8 cellular contexts compared by ENCODE assay signal in the genomic region with DNA sequence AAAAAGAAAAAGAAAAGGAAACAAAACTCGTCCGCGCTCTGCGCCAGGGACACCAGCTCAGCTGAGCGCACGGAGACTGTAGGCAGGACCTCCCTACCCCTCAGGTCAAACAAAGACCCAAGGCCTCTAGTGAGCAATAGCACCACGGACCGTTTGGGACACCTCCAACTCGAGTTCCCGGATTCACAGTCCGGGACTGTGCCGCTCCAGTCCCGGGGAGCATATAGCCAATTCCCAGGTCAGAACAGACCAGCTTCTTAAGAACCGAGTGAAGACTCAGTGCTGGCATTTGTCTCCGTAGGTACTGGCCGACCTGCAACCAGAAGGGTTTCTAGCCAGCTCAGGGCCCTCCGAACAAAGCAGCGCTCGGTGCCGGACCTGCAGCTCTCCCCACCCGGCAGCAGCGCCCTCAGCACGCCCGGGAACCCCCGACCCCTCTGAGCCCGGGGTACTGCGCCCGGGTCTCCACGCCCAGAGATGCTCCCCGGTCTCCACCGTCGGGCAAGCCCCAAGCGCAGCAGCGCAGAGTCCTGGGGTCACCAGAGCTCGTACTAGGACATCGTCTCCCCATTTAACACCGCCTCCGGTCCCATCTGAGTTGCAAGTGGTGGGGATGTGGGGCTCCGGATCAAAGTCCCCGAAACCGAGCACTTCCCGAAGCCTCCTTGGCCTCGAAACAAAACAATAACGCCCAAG. TPM values are rescaled to one million over a fixed set of nuclear protein-coding genes. Genes with fewer than 3 reads are reported as not detected.
DNase-seq lines count a peak whose midpoint lies in the region; ATAC-seq and TF ChIP-seq lines count a peak whose summit lies in the region.

No MANE protein-coding gene starts in this region.

- no peak for TF ChIP-seq POLR2A in ovary (IDR thresholded peaks at IDR 0.05)

- WGBS in heart right ventricle, 2 donors, result 0% methylated on average over 44 of the region's 44 CpGs
- 0% methylated on average over 43 to 44 of the region's 44 CpGs for WGBS in ovary, 3 donors

- H3K36me3 ChIP-seq in OCI-LY3 (replicated peaks; ENCODE audit: low read depth, low read length) (no peaks in the 10 kb centered on the region), adipocyte (ENCODE audit: control insufficient read depth, insufficient read depth, low read length, severe bottlenecking) (peaks cover 6% of the 10 kb centered on the region), heart right ventricle (peaks cover 0 to 14% (median 0%) of the 10 kb centered on the region in 9 donors), ovary (no peaks in the 10 kb centered on the region)

- peak overlapping the region; percentile 85 for H3K4me3 ChIP-seq in OCI-LY3 (ENCODE audit: low read length)
- H3K4me3 ChIP-seq in adipocyte (ENCODE audit: low read length), result peak overlapping the region; percentile 97
- H3K4me3 ChIP-seq in heart right ventricle, result peak overlapping the region; percentile 71 to 94 (median 86)
- peak overlapping the region; percentile 71 for H3K4me3 ChIP-seq in ovary

- H3K9me3 ChIP-seq in OCI-LY3 (ENCODE audit: insufficient read depth, low read length), result no peaks in the 10 kb centered on the region
- H3K9me3 ChIP-seq in adipocyte (ENCODE audit: control insufficient read depth, low read length), result no peaks in the 10 kb centered on the region
- H3K9me3 ChIP-seq in heart right ventricle, result no peaks in the 10 kb centered on the region
- no peaks in the 10 kb centered on the region for H3K9me3 ChIP-seq in ovary

- ATAC-seq in heart right ventricle (peak; percentile 46 to 84 (median 66)), HG02840 (IDR thresholded peaks at IDR 0.05; ENCODE audit: low FRiP score, unreplicated experiment) (no peak), GM19324 (IDR thresholded peaks at IDR 0.05; ENCODE audit: low FRiP score, unreplicated experiment) (no peak)

- no peak for TF ChIP-seq EP300 in ovary (IDR thresholded peaks at IDR 0.05)

- H3K4me1 ChIP-seq in OCI-LY3 (ENCODE audit: low read length), result peaks cover 10% of the 10 kb centered on the region
- H3K4me1 ChIP-seq in adipocyte (ENCODE audit: control insufficient read depth, insufficient read depth, low read length), result peaks cover 40% of the 10 kb centered on the region
- H3K4me1 ChIP-seq in heart right ventricle, result peaks cover 3 to 53% (median 20%) of the 10 kb centered on the region in 9 donors
- no peaks in the 10 kb centered on the region for H3K4me1 ChIP-seq in ovary (ENCODE audit: insufficient read depth)

- H3K27me3 ChIP-seq in OCI-LY3 (ENCODE audit: low read depth, low read length) (0 out of 2 replicates have a peak, but pooled peaks cover 4% of the 10 kb centered on the region), adipocyte (replicated peaks; ENCODE audit: control insufficient read depth, insufficient read depth, low read length) (no peaks in the 10 kb centered on the region), heart right ventricle (peaks cover 0 to 3% (median 0%) of the 10 kb centered on the region in 7 donors), ovary (no peaks in the 10 kb centered on the region)

- H2AFZ ChIP-seq in OCI-LY3 (ENCODE audit: low read depth, low read length), result peak overlapping the region; percentile 34

- no peak overlapping the region for H3K27ac ChIP-seq in OCI-LY3 (ENCODE audit: low read length)
- H3K27ac ChIP-seq in heart right ventricle, result peak overlapping the region; percentile 71 to 97 (median 85)
- H3K27ac ChIP-seq in ovary, result peak overlapping the region; percentile 13 to 71

- peak; percentile 8 for DNase-seq in activated T-cell treated with anti-CD3 and anti-CD28 coated beads for 48 hours (ENCODE audit: low read depth)
- DNase-seq in activated T-cell treated with anti-CD3 and anti-CD28 coated beads for 4 hours, result no peak
- peak; percentile 53 for DNase-seq in adipocyte (ENCODE audit: low read depth)
- peak in 1 of 2 donors; percentile 40 for DNase-seq in heart right ventricle
- peak; percentile 41 to 59 (median 50) for DNase-seq in ovary

- H3K79me2 ChIP-seq in OCI-LY3 (ENCODE audit: low read length), result no peaks in the 10 kb centered on the region

- H3K9ac ChIP-seq in OCI-LY3 (ENCODE audit: low read length), result peak overlapping the region; percentile 31; the same call in 1 of the 2 replicates
- H3K9ac ChIP-seq in adipocyte (ENCODE audit: low read length), result peak overlapping the region; percentile 98

- intact Hi-C loops in heart right ventricle (cut with DNase I), result loop anchor here in 9 of 10 donors (2.0 to 10.0 kb wide), 16 partner anchors 40 to 490 kb away; partner anchors contain the start of gene SLC44A1 (in 3 of the 9)
- intact Hi-C loops in ovary (cut with DNase I), result loop anchor here (2.0 to 10.0 kb wide), 9 partner anchors 40 to 487 kb away; no protein-coding TSS in a partner anchor

- no peak for TF ChIP-seq CTCF in OCI-LY3 (IDR thresholded peaks at IDR 0.05; ENCODE audit: low read depth, low read length)
- TF ChIP-seq CTCF in heart right ventricle (IDR thresholded peaks at IDR 0.05), result no peak
- TF ChIP-seq CTCF in ovary (IDR thresholded peaks at IDR 0.05), result no peak

- no peaks in the 10 kb centered on the region for H4K20me1 ChIP-seq in OCI-LY3 (ENCODE audit: insufficient read depth, low read length)

- H3K4me2 ChIP-seq in OCI-LY3 (ENCODE audit: low read length), result peak overlapping the region; percentile 93

RNA-seq across cellular contexts. Expression of gene ABCA1, which starts 0.6 kb away (rescaled TPM):
- total RNA-seq in heart right ventricle, result 10 to 100 TPM in 7 of 10 donors, 1 to 10 TPM in 3; 7.6 to 35.0 (median 13.8) TPM
- polyA plus RNA-seq in heart right ventricle, result 10 to 100 TPM in 1 of 2 donors, 1 to 10 TPM in 1; 1.3 to 10.2 TPM
- total RNA-seq in ovary, result 10 to 100 TPM in 6 of 7 donors, 1 to 10 TPM in 1; 7.9 to 24.5 (median 19.4) TPM
- polyA plus RNA-seq in ovary, result 10 to 100 TPM in 1 of 2 donors, 1 to 10 TPM in 1; 7.4 to 12.9 TPM

Comparison
In these comparisons a context has a peak if more than half of its experiments do, and no peak if none do; other contexts are left out.
1. ATAC-seq: peak in heart right ventricle (8 of 8); none in HG02840 (single experiment) and GM19324 (single experiment).
2. Peak in every context shown above with its lines, with median percentiles within 50 percentile points of each other: H3K4me3 ChIP-seq.